9 cellular contexts compared by ENCODE assay signal in the genomic region with DNA sequence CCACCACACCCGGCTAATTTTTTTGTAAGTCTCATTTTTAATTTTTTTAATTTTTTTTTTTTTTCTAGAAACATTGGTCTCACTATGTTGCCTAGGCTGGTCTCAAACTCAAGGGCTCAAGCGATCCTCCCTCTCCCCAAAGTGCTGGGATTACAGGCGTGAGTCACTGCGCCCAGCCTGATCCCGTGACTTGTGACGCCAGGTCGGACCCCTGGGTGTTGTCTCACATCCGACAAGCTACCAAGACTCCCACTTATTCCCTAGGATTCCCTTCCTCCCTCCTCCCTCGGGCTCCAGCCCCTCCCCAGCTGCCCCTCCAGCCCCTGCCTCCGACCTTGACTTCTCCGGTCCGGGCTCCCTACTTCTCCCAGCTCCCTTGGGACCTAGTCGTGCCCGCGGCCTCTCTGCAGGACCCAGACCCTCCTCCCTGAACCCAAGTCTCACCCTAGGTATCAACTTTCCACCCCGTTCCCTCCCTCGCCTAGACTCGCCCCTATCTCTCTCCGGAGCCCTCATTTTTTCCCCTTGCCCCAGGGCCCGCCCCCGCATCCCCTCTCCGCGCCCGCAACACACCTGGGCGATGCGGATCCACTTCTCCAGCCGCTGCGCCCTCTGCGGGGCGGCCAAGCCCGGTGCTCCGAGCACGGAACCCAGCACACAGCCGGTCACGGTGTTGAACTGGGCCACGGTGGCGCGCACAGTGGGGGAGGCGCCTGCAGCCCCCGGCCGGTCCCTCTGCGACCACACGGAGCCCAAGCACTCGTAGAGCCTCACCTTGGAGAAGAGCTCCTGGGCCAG. TPM values are rescaled to one million over a fixed set of nuclear protein-coding genes. Genes with fewer than 3 reads are reported as not detected.
DNase-seq lines count a peak whose midpoint lies in the region; ATAC-seq and TF ChIP-seq lines count a peak whose summit lies in the region.
"Had no signal": no experiment of that assay in that cellular context is flagged by ENCODE, and none has a peak within 500 bp of the region (broad histone marks: within the 10 kb centered on the region; RNA-seq: fewer than 3 reads in every experiment).

No MANE protein-coding gene starts in this region.

- peak; percentile 49 for TF ChIP-seq CTCF in GM06990 (IDR thresholded peaks at IDR 0.05; ENCODE audit: insufficient read depth, low read length, poor library complexity, severe bottlenecking)
- peak; percentile 47 for TF ChIP-seq CTCF in fibroblast of the aortic adventitia (IDR thresholded peaks at IDR 0.05; ENCODE audit: insufficient read depth, low read length)

- H3K36me3 ChIP-seq in GM06990 (ENCODE audit: control insufficient read depth, insufficient read depth, low read length) = no peaks in the 10 kb centered on the region

- intact Hi-C loops in sciatic nerve (cut with DNase I) = no loop called here

- H3K27me3 ChIP-seq in GM06990 (replicated peaks; ENCODE audit: control insufficient read depth, insufficient read depth, low read length) = no peaks in the 10 kb centered on the region; the same call in 1 of the 2 replicates

- ATAC-seq in sciatic nerve (peak; percentile 41), GM21786 (IDR thresholded peaks at IDR 0.05; ENCODE audit: unreplicated experiment) (no peak), GM18520 (IDR thresholded peaks at IDR 0.05; ENCODE audit: unreplicated experiment) (no peak), GM21737 (IDR thresholded peaks at IDR 0.05; ENCODE audit: unreplicated experiment) (no peak)

- DNase-seq in GM06990 (ENCODE audit: extremely low read depth, insufficient read length) = no peak
- peak; percentile 41 to 51 for DNase-seq in activated CD4-positive, alpha-beta T cell treated with anti-CD3 and anti-CD28 coated beads, Interleukin-2, amount 50 U/mL, for 4 hours
- DNase-seq in fibroblast of the aortic adventitia (ENCODE audit: low read depth) = no peak
- DNase-seq in sciatic nerve (ENCODE audit: low spot score) = no peak
- DNase-seq in DMS53 treated with DMSO at 0.1 percent for 48 hours (lab: John Stamatoyannopoulos, UW; ENCODE audit: unreplicated experiment) = no peak
- DNase-seq: trophoblast cell had no signal

- no peak overlapping the region for H3K4me3 ChIP-seq in GM06990 (replicated peaks; ENCODE audit: low read depth, low read length)
- H3K4me3 ChIP-seq in fibroblast of the aortic adventitia (ENCODE audit: low read depth, low read length) = no peak overlapping the region

RNA-seq across cellular contexts. Expression of gene RGL3, which starts 13.1 kb away (rescaled TPM):
- total RNA-seq in fibroblast of the aortic adventitia (ENCODE audit: low replicate concordance) (0.41 and 2.3 TPM in 2 replicates), sciatic nerve (14.4 TPM)

RNA-seq across cellular contexts. Expression of gene EPOR, which starts 21.9 kb away (rescaled TPM):
- 8.3 and 11.4 TPM in 2 replicates for total RNA-seq in fibroblast of the aortic adventitia (ENCODE audit: low replicate concordance)
- 5.2 TPM for total RNA-seq in sciatic nerve

RNA-seq across cellular contexts. Expression of gene ODAD3, which starts 28.9 kb away (rescaled TPM):
- total RNA-seq in fibroblast of the aortic adventitia (ENCODE audit: low replicate concordance) (0.08 and 0.45 TPM in 2 replicates), sciatic nerve (0.31 TPM)

RNA-seq across cellular contexts. Expression of gene PRKCSH, which starts 29.4 kb away (rescaled TPM):
- total RNA-seq in fibroblast of the aortic adventitia (ENCODE audit: low replicate concordance) (113 and 115 TPM in 2 replicates), sciatic nerve (190 TPM)

RNA-seq across cellular contexts. Expression of gene SWSAP1, which starts 31.6 kb away (rescaled TPM):
- 0.41 and 0.45 TPM in 2 replicates for total RNA-seq in fibroblast of the aortic adventitia (ENCODE audit: low replicate concordance)
- 1.3 TPM for total RNA-seq in sciatic nerve

Comparison
In these comparisons a context has a peak if more than half of its experiments do, and no peak if none do; other contexts are left out.
1. DNase-seq: peak in activated CD4-positive, alpha-beta T cell treated with anti-CD3 and anti-CD28 coated beads, Interleukin-2, amount 50 U/mL, for 4 hours (2 of 2); none in GM06990 (single experiment), fibroblast of the aortic adventitia (single experiment), sciatic nerve (single experiment) and DMS53 treated with DMSO at 0.1 percent for 48 hours (single experiment).